7 cellular contexts compared by ENCODE assay signal in genomic region chr1:23168462-23169218, GRCh38. TPM values are rescaled to one million over a fixed set of nuclear protein-coding genes. Genes with fewer than 3 reads are reported as not detected.
DNase-seq lines count a peak whose midpoint lies in the region; ATAC-seq and TF ChIP-seq lines count a peak whose summit lies in the region.

LUZP1 (minus strand) TSS chr1:23168856.

- CTCF ChIA-PET in activated CD4-positive, alpha-beta T cell treated with anti-CD3 and anti-CD28 coated beads, Interleukin-2, amount 10 ng/mL, durations not matched to agents 7 days and 5 days (lab: Charles Lee), result interaction anchor here (0.6 to 1.7 kb wide), 2 partner anchors 16 to 192 kb away, joined by 3 to 7 read pairs; no protein-coding TSS in a partner anchor

- TF ChIP-seq POLR2A in GM15510 (IDR thresholded peaks at IDR 0.05; ENCODE audit: borderline replicate concordance, extremely low read depth, insufficient read length), result peak; percentile 92

- H3K4me1 ChIP-seq in colonic mucosa, result no peaks in the 10 kb centered on the region

- no peaks in the 10 kb centered on the region for H3K9me3 ChIP-seq in colonic mucosa

- H3K4me3 ChIP-seq in colonic mucosa, result peak within 1 kb of the TSS; percentile 76

- no peaks in the 10 kb centered on the region for H3K9me3 Mint-ChIP-seq in activated CD4-positive, alpha-beta T cell treated with anti-CD3 and anti-CD28 coated beads, Interleukin-2, amount 10 ng/mL, durations not matched to agents 7 days and 5 days

- POLR2A ChIA-PET in activated CD4-positive, alpha-beta T cell treated with anti-CD3 and anti-CD28 coated beads, Interleukin-2, amount 10 ng/mL, durations not matched to agents 7 days and 5 days (lab: Charles Lee), result no interaction called here

- H3K36me3 Mint-ChIP-seq in activated CD4-positive, alpha-beta T cell treated with anti-CD3 and anti-CD28 coated beads, Interleukin-2, amount 10 ng/mL, durations not matched to agents 7 days and 5 days (ENCODE audit: low read depth), result no peaks in the 10 kb centered on the region

- H3K4me1 Mint-ChIP-seq in activated CD4-positive, alpha-beta T cell treated with anti-CD3 and anti-CD28 coated beads, Interleukin-2, amount 10 ng/mL, durations not matched to agents 7 days and 5 days, result peaks cover 25% of the 10 kb centered on the region

- H3K9ac ChIP-seq in colonic mucosa (ENCODE audit: low read depth in 2 of 2, low read length in 2 of 2), result peak within 1 kb of the TSS; percentile 92 to 95

- H3K27me3 Mint-ChIP-seq in activated CD4-positive, alpha-beta T cell treated with anti-CD3 and anti-CD28 coated beads, Interleukin-2, amount 10 ng/mL, durations not matched to agents 7 days and 5 days, result peaks cover 5% of the 10 kb centered on the region

- H3K4me3 Mint-ChIP-seq in activated CD4-positive, alpha-beta T cell treated with anti-CD3 and anti-CD28 coated beads, Interleukin-2, amount 10 ng/mL, durations not matched to agents 7 days and 5 days, result peak within 1 kb of the TSS; percentile 96

- peak; percentile 6 for DNase-seq in NCI-H524 treated with DMSO at 0.1 percent for 48 hours (lab: John Stamatoyannopoulos, UW)
- peak; percentile 90 for DNase-seq in activated CD4-positive, alpha-beta T cell treated with anti-CD3 and anti-CD28 coated beads, Interleukin-2, amount 10 ng/mL, durations not matched to agents 7 days and 5 days
- DNase-seq in colonic mucosa, result peak; percentile 97
- DNase-seq in stimulated activated CD4-positive, alpha-beta T cell treated with anti-CD3 and anti-CD28 coated beads, Interleukin-1b, Interleukin-23, amount 100 ng/mL, for 24 hours (ENCODE audit: low read depth in 4 of 4, low spot score in 1 of 4), result peak; percentile 78 to 91 (median 86)

- peak within 1 kb of the TSS; percentile 90 for H3K27ac Mint-ChIP-seq in activated CD4-positive, alpha-beta T cell treated with anti-CD3 and anti-CD28 coated beads, Interleukin-2, amount 10 ng/mL, durations not matched to agents 7 days and 5 days

- H3K36me3 ChIP-seq in colonic mucosa, result no peaks in the 10 kb centered on the region

- no peak for TF ChIP-seq CTCF in colonic mucosa (IDR thresholded peaks at IDR 0.05)

- intact Hi-C loops in colonic mucosa (cut with DNase I), result no loop called here

- ATAC-seq in HG03139 (IDR thresholded peaks at IDR 0.05; ENCODE audit: unreplicated experiment), result peak; percentile 51

- H3K27ac ChIP-seq in colonic mucosa (peak within 1 kb of the TSS; percentile 97), layer of hippocampus (ENCODE audit: low read depth, low read length) (peak within 1 kb of the TSS; percentile 75)

- H3K27me3 ChIP-seq in colonic mucosa (no peaks in the 10 kb centered on the region), layer of hippocampus (ENCODE audit: control insufficient read depth, insufficient read depth, low read length) (no peaks in the 10 kb centered on the region)

RNA-seq across cellular contexts. Expression of gene LUZP1, which starts in this region (rescaled TPM):
- 10 to 100 TPM; 16.9 to 17.5 TPM for total RNA-seq in activated CD4-positive, alpha-beta T cell treated with anti-CD3 and anti-CD28 coated beads, Interleukin-2, amount 10 ng/mL, durations not matched to agents 7 days and 5 days
- total RNA-seq in colonic mucosa, result 10 to 100 TPM; 42.4 to 50.4 TPM

Comparison
In these comparisons a context has a peak if more than half of its experiments do, and no peak if none do; other contexts are left out.
1. Peak in every context shown above with its lines: DNase-seq, ATAC-seq, H3K4me3 ChIP-seq and H3K27ac ChIP-seq.
2. DNase-seq: peak in every context shown above with its lines; median percentile 97 in colonic mucosa; 90 in activated CD4-positive, alpha-beta T cell treated with anti-CD3 and anti-CD28 coated beads, Interleukin-2, amount 10 ng/mL, durations not matched to agents 7 days and 5 days; 86 in stimulated activated CD4-positive, alpha-beta T cell treated with anti-CD3 and anti-CD28 coated beads, Interleukin-1b, Interleukin-23, amount 100 ng/mL, for 24 hours; 6 in NCI-H524 treated with DMSO at 0.1 percent for 48 hours.